ENCODE assay signal across 8 cellular contexts in genomic region chr12:32365473-32366064, GRCh38. TPM values are rescaled to one million over a fixed set of nuclear protein-coding genes. Genes with fewer than 3 reads are reported as not detected.
DNase-seq lines count a peak whose midpoint lies in the region; ATAC-seq, FAIRE-seq and TF ChIP-seq lines count a peak whose summit lies in the region.

No MANE protein-coding gene starts in this region.

- no peak overlapping the region for H3K4me3 Mint-ChIP-seq in activated CD8-positive, alpha-beta memory T cell treated with anti-CD3 and anti-CD28 coated beads, Interleukin-2, amount 10 ng/mL, durations not matched to agents 7 days and 5 days

- CTCF ChIA-PET in activated CD8-positive, alpha-beta memory T cell treated with anti-CD3 and anti-CD28 coated beads, Interleukin-2, amount 10 ng/mL, durations not matched to agents 7 days and 5 days (lab: Charles Lee): interaction anchor here (0.6 to 2.5 kb wide), 6 partner anchors 10 to 390 kb away, joined by 3 to 14 read pairs (median 4); partner anchors contain the start of gene YARS2

- no peak overlapping the region for H3K4me3 ChIP-seq in foreskin fibroblast (ENCODE audit: low read depth in 1 of 2, low read length in 2 of 2)

- TF ChIP-seq POLR2A in GM12891 (IDR thresholded peaks at IDR 0.05; ENCODE audit: low read depth, low read length): no peak

- peak; percentile 79 for TF ChIP-seq CTCF in foreskin fibroblast (IDR thresholded peaks at IDR 0.05; ENCODE audit: low read depth, low read length)

- no peak for ATAC-seq in activated CD8-positive, alpha-beta memory T cell treated with anti-CD3 and anti-CD28 coated beads, Interleukin-2, amount 10 ng/mL, durations not matched to agents 7 days and 5 days
- no peak for ATAC-seq in HG02970 (IDR thresholded peaks at IDR 0.05; ENCODE audit: low FRiP score, unreplicated experiment)

- no peaks in the 10 kb centered on the region for H3K27me3 Mint-ChIP-seq in activated CD8-positive, alpha-beta memory T cell treated with anti-CD3 and anti-CD28 coated beads, Interleukin-2, amount 10 ng/mL, durations not matched to agents 7 days and 5 days

- H3K27ac Mint-ChIP-seq in activated CD8-positive, alpha-beta memory T cell treated with anti-CD3 and anti-CD28 coated beads, Interleukin-2, amount 10 ng/mL, durations not matched to agents 7 days and 5 days: no peak overlapping the region

- H3K9me3 Mint-ChIP-seq in activated CD8-positive, alpha-beta memory T cell treated with anti-CD3 and anti-CD28 coated beads, Interleukin-2, amount 10 ng/mL, durations not matched to agents 7 days and 5 days (ENCODE audit: low read depth): no peaks in the 10 kb centered on the region

- DNase-seq in AG08395 (ENCODE audit: low spot score): peak; percentile 71
- DNase-seq in GM12891 (ENCODE audit: insufficient read length, low spot score): peak; percentile 6
- peak; percentile 63 for DNase-seq in HS-5 (ENCODE audit: low read depth)
- DNase-seq in NCI-H774 (lab: John Stamatoyannopoulos, UW): peak; percentile 66
- DNase-seq in activated CD8-positive, alpha-beta memory T cell treated with anti-CD3 and anti-CD28 coated beads, Interleukin-2, amount 10 ng/mL, durations not matched to agents 7 days and 5 days: peak; percentile 56
- DNase-seq in foreskin fibroblast: peak; percentile 70 to 89
- DNase-seq in nucleus accumbens (lab: John Stamatoyannopoulos, UW): peak in 31 of 56 donors; percentile 0 to 73 (median 10)

- H3K4me1 Mint-ChIP-seq in activated CD8-positive, alpha-beta memory T cell treated with anti-CD3 and anti-CD28 coated beads, Interleukin-2, amount 10 ng/mL, durations not matched to agents 7 days and 5 days: no peaks in the 10 kb centered on the region

- FAIRE-seq in GM12891 (lab: Jason Lieb, UNC): peak; percentile 78

- no peaks in the 10 kb centered on the region for H3K36me3 Mint-ChIP-seq in activated CD8-positive, alpha-beta memory T cell treated with anti-CD3 and anti-CD28 coated beads, Interleukin-2, amount 10 ng/mL, durations not matched to agents 7 days and 5 days

TF ChIP-seq in GM12891, 5 proteins besides CTCF, POLR2A, EP300 and RAD21:
- no peak for TF ChIP-seq TAF1 (IDR thresholded peaks at IDR 0.05; ENCODE audit: low read depth, low read length)
- no peak for TF ChIP-seq POLR2AphosphoS5 (IDR thresholded peaks at IDR 0.05; ENCODE audit: low read depth, low read length)
- no peak for TF ChIP-seq POU2F2 (IDR thresholded peaks at IDR 0.05; ENCODE audit: low read depth, low read length)
- TF ChIP-seq PAX5 (IDR thresholded peaks at IDR 0.05; ENCODE audit: insufficient read depth, low read length, severe bottlenecking): no peak

RNA-seq across cellular contexts. Expression of gene FGD4, which starts 33.8 kb away (rescaled TPM):
- 0.10 TPM for polyA plus RNA-seq in GM12891 (2012; ENCODE audit: low read depth, missing spikeins)
- under 1 TPM; 0.61 to 0.76 TPM for total RNA-seq in activated CD8-positive, alpha-beta memory T cell treated with anti-CD3 and anti-CD28 coated beads, Interleukin-2, amount 10 ng/mL, durations not matched to agents 7 days and 5 days

Comparison
In these comparisons a context has a peak if more than half of its experiments do, and no peak if none do; other contexts are left out.
1. DNase-seq: peak in every context shown above with its lines; median percentile 80 in foreskin fibroblast; 71 in AG08395; 66 in NCI-H774; 63 in HS-5; 56 in activated CD8-positive, alpha-beta memory T cell treated with anti-CD3 and anti-CD28 coated beads, Interleukin-2, amount 10 ng/mL, durations not matched to agents 7 days and 5 days; 10 in nucleus accumbens; 6 in GM12891.